ENCODE assay signal across 17 cellular contexts in the genomic region with DNA sequence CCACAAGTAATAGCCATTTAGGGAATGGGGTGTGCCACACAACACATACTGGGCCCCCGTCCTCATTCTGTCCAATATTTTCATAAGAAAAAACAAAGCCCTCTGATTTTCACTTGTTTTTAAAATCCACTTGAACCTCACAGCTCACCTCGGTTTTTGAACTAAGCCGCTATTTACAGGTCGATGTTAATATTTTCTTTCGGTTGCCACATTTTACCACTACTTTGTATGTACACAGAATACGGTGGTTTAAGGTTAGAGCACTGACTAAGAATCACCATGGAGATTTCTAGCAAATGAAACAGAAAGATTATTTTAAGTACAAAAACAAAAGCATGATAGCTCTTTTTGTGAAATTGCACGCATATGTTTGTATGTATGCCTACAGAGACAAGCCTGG.
"Had no signal": no experiment of that assay in that cellular context is flagged by ENCODE, and none has a peak within 500 bp of the region (broad histone marks: within the 10 kb centered on the region; RNA-seq: fewer than 3 reads in every experiment).

No MANE protein-coding gene starts in this region.

- H3K27me3 ChIP-seq: ovary had no signal

- DNase-seq: activated CD4-positive, alpha-beta T cell treated with anti-CD3 and anti-CD28 coated beads for 4 hours; activated CD8-positive, alpha-beta memory T cell treated with anti-CD3 and anti-CD28 coated beads, Interleukin-2, amount 50 U/mL, for 48 hours; activated CD8-positive, alpha-beta T cell treated with anti-CD3 and anti-CD28 coated beads for 36 hours; activated gamma-delta T cell treated with Interleukin-2 at 50 U/mL for 16 hours; activated naive CD8-positive, alpha-beta T cell treated with anti-CD3 and anti-CD28 coated beads, Interleukin-2, amount 10 ng/mL, durations not matched to agents 7 days and 5 days; anterior cingulate cortex; cerebellar nuclear complex; erythroblast; lower lobe of right lung; ovary; SHP77 treated with DMSO at 0.1 percent for 48 hours; stimulated activated CD4-positive, alpha-beta T cell treated with anti-CD3 and anti-CD28 coated beads, Interleukin-12 subunit alpha, Interleukin-12 subunit beta, amount 100 ng/mL, for 4 hours; stimulated activated CD4-positive, alpha-beta T cell treated with anti-CD3 and anti-CD28 coated beads, Interleukin-2, amount 100 ng/mL, for 24 hours; T-helper 17 cell; trophoblast cell had no signal

- H3K27ac ChIP-seq: lower lobe of right lung, ovary had no signal

- H3K36me3 ChIP-seq: lower lobe of right lung, ovary had no signal

- H3K9me3 ChIP-seq: lower lobe of right lung, ovary had no signal

- ATAC-seq: activated CD8-positive, alpha-beta T cell treated with anti-CD3 and anti-CD28 coated beads for 36 hours; lower lobe of right lung; stimulated activated effector memory CD8-positive, alpha-beta T cell treated with anti-CD3 and anti-CD28 coated beads, Interleukin-12 subunit alpha, Interleukin-12 subunit beta, amount 100 ng/mL, for 72 hours; T-helper 17 cell; WTC11 had no signal

- H3K4me3 ChIP-seq: lower lobe of right lung, ovary had no signal

- H3K4me1 ChIP-seq: lower lobe of right lung had no signal
